ENCODE assay signal across 34 cellular contexts in genomic region chr15:89759835-89760234, GRCh38. TPM values are rescaled to one million over a fixed set of nuclear protein-coding genes. Genes with fewer than 3 reads are reported as not detected.
"Had no signal": no experiment of that assay in that cellular context is flagged by ENCODE, and none has a peak within 500 bp of the region (broad histone marks: within the 10 kb centered on the region; RNA-seq: fewer than 3 reads in every experiment).

No MANE protein-coding gene starts in this region.

- ATAC-seq: effector memory CD8-positive, alpha-beta T cell; stimulated activated memory B cell treated with anti-CD40 and anti-IgM and Interleukin-4, amounts not matched to agents 10 μg/mL and 1 μg/mL and 100 μg/mL, for 72 hours had no signal

- H3K27me3 ChIP-seq: adrenal gland, ovary, sigmoid colon, upper lobe of left lung, vagina had no signal

- H3K4me1 Mint-ChIP-seq: activated naive CD8-positive, alpha-beta T cell treated with anti-CD3 and anti-CD28 coated beads for 36 hours; brain; stimulated activated naive CD8-positive, alpha-beta T cell treated with anti-CD3 and anti-CD28 coated beads, Interleukin-15, amount 100 ng/mL, for 72 hours had no signal

- H3K9me3 ChIP-seq: adrenal gland, gastroesophageal sphincter, ovary, sigmoid colon, upper lobe of left lung, vagina had no signal

- H3K36me3 Mint-ChIP-seq: activated naive CD8-positive, alpha-beta T cell treated with anti-CD3 and anti-CD28 coated beads for 36 hours; brain; stimulated activated memory B cell treated with anti-CD40 and anti-IgM and Interleukin-4, amounts not matched to agents 10 μg/mL and 1 μg/mL and 100 μg/mL, for 72 hours had no signal

- H3K36me3 ChIP-seq: adrenal gland, gastroesophageal sphincter, ovary, sigmoid colon, upper lobe of left lung, vagina had no signal

- H3K27ac ChIP-seq: adrenal gland, coronary artery, gastroesophageal sphincter, ovary, vagina had no signal

- FAIRE-seq: endothelial cell of umbilical vein, keratinocyte, small intestine had no signal

- H3K4me3 Mint-ChIP-seq: activated naive CD8-positive, alpha-beta T cell treated with anti-CD3 and anti-CD28 coated beads for 36 hours; activated T-cell treated with anti-CD3 and anti-CD28 coated beads, Interleukin-2, amount 50 U/mL, for 72 hours; brain; effector memory CD8-positive, alpha-beta T cell; nephron; stimulated activated memory B cell treated with anti-CD40 and anti-IgM and Interleukin-4, amounts not matched to agents 10 μg/mL and 1 μg/mL and 100 μg/mL, for 72 hours; stimulated activated naive CD8-positive, alpha-beta T cell treated with anti-CD3 and anti-CD28 coated beads, Interleukin-15, amount 100 ng/mL, for 72 hours; T-helper 2 cell treated with Interferon-gamma antibody and Interleukin-4, amounts not matched to agents 5 μg/mL and 100 μg/mL, for 36 hours had no signal

- H3K27me3 Mint-ChIP-seq: activated naive CD8-positive, alpha-beta T cell treated with anti-CD3 and anti-CD28 coated beads for 36 hours had no signal

- H3K4me3 ChIP-seq: adrenal gland, coronary artery, gastroesophageal sphincter, ovary, sigmoid colon, upper lobe of left lung, vagina had no signal

- DNase-seq: activated CD4-positive, alpha-beta T cell treated with anti-CD3 and anti-CD28 coated beads for 4 hours; activated CD4-positive, alpha-beta T cell treated with anti-CD3 and anti-CD28 coated beads, Interleukin-2, amount 50 U/mL, for 4 hours; activated naive CD4-positive, alpha-beta T cell; activated naive CD8-positive, alpha-beta T cell treated with anti-CD3 and anti-CD28 coated beads for 36 hours; activated T-cell treated with anti-CD3 and anti-CD28 coated beads for 4 hours; activated T-cell treated with anti-CD3 and anti-CD28 coated beads, Interleukin-2, amount 50 U/mL, for 72 hours; adrenal gland; aorta; effector memory CD8-positive, alpha-beta T cell; head of caudate nucleus; hippocampal formation; left cardiac atrium; left ventricle myocardium superior; ovary; sigmoid colon; small intestine; stimulated activated CD4-positive, alpha-beta T cell treated with anti-CD3 and anti-CD28 coated beads, Interleukin-1b, Interleukin-23, amount 100 ng/mL, for 48 hours; stimulated activated CD4-positive, alpha-beta T cell treated with anti-CD3 and anti-CD28 coated beads, Interleukin-4, amount 100 ng/mL, for 4 hours; stimulated activated CD8-positive, alpha-beta memory T cell treated with anti-CD3 and anti-CD28 coated beads, Interleukin-4, amount 100 ng/mL, for 48 hours; stimulated activated naive CD8-positive, alpha-beta T cell treated with anti-CD3 and anti-CD28 coated beads, Interleukin-15, amount 100 ng/mL, for 72 hours; substantia nigra; upper lobe of left lung had no signal

- H3K4me1 ChIP-seq: adrenal gland had no signal

- H3K27ac Mint-ChIP-seq: activated naive CD8-positive, alpha-beta T cell treated with anti-CD3 and anti-CD28 coated beads for 36 hours; activated T-cell treated with anti-CD3 and anti-CD28 coated beads, Interleukin-2, amount 50 U/mL, for 72 hours; effector memory CD8-positive, alpha-beta T cell; nephron; progenitor cell of endocrine pancreas; stimulated activated memory B cell treated with anti-CD40 and anti-IgM and Interleukin-4, amounts not matched to agents 10 μg/mL and 1 μg/mL and 100 μg/mL, for 72 hours; stimulated activated naive CD8-positive, alpha-beta T cell treated with anti-CD3 and anti-CD28 coated beads, Interleukin-15, amount 100 ng/mL, for 72 hours; T-helper 2 cell treated with Interferon-gamma antibody and Interleukin-4, amounts not matched to agents 5 μg/mL and 100 μg/mL, for 36 hours had no signal

- H3K9me3 Mint-ChIP-seq: activated naive CD8-positive, alpha-beta T cell treated with anti-CD3 and anti-CD28 coated beads for 36 hours; activated T-cell treated with anti-CD3 and anti-CD28 coated beads, Interleukin-2, amount 50 U/mL, for 72 hours; brain; effector memory CD8-positive, alpha-beta T cell; nephron; stimulated activated memory B cell treated with anti-CD40 and anti-IgM and Interleukin-4, amounts not matched to agents 10 μg/mL and 1 μg/mL and 100 μg/mL, for 72 hours; stimulated activated naive CD8-positive, alpha-beta T cell treated with anti-CD3 and anti-CD28 coated beads, Interleukin-15, amount 100 ng/mL, for 72 hours; T-helper 2 cell treated with Interferon-gamma antibody and Interleukin-4, amounts not matched to agents 5 μg/mL and 100 μg/mL, for 36 hours had no signal

RNA-seq across cellular contexts. Expression of gene MESP1, which starts 8.8 kb away (rescaled TPM):
- polyA plus RNA-seq: fibroblast of lung, keratinocyte had no signal

RNA-seq across cellular contexts. Expression of gene MESP2, which starts 16.3 kb away (rescaled TPM):
- total RNA-seq: activated naive CD8-positive, alpha-beta T cell treated with anti-CD3 and anti-CD28 coated beads for 36 hours; activated T-cell treated with anti-CD3 and anti-CD28 coated beads, Interleukin-2, amount 50 U/mL, for 72 hours; aorta; gastroesophageal sphincter; lung microvascular endothelial cell; ovary; progenitor cell of endocrine pancreas; sigmoid colon; vagina had no signal
- polyA plus RNA-seq: fibroblast of lung had no signal
